ENCODE assay signal across 8 cellular contexts in the genomic region with DNA sequence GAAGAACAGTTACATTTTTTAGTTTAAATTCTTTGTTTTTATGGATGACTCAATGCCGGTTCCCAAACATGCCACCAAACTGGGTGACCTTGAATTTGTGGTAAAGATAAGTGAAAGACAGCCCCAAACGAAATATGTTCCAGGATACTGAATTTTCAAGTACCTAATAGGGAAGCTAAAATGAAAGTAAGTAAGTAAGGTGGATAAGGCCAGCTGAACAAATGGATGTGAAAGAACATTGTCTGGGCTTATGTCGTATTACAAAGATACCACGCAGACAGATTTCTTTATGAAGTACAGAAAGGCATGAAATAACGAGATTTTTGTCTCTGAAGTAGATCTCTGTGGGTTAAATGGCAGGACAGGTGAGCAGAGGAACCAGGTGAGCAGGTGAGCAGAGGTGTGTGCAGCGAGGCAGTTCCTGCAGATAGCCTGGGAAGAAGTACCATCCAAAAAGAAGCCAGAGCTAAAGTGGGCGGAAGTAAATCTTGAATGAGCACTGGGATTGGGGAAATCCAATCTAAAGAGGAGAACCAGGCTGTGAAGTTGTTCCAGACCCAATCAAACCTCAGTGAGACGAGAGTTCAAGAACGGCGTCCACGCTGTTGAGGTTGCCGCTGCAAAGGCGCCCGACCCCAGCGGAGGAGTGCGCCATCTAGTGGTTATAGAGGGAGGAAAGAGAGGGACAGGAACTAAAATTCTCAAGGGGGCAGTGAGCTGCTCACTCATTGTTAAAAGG. TPM values are rescaled to one million over a fixed set of nuclear protein-coding genes. Genes with fewer than 3 reads are reported as not detected.
DNase-seq lines count a peak whose midpoint lies in the region; ATAC-seq, FAIRE-seq and TF ChIP-seq lines count a peak whose summit lies in the region.

No MANE protein-coding gene starts in this region.

- TF ChIP-seq EP300 in neural cell (conservative IDR thresholded peaks at IDR 0.05; ENCODE audit: poor library complexity, severe bottlenecking) (no peak), suprapubic skin (IDR thresholded peaks at IDR 0.05) (no peak)

- H3K4me1 ChIP-seq in OCI-LY3 (ENCODE audit: low read length) (peaks cover 33% of the 10 kb centered on the region), suprapubic skin (peaks cover 6% of the 10 kb centered on the region)

- H3K27me3 ChIP-seq in OCI-LY3 (ENCODE audit: low read depth, low read length) (peaks cover 11% of the 10 kb centered on the region), neural cell (ENCODE audit: insufficient read depth, low read depth, low read length) (no peaks in the 10 kb centered on the region), suprapubic skin (no peaks in the 10 kb centered on the region)

- TF ChIP-seq RAD21 in neural cell (conservative IDR thresholded peaks at IDR 0.05) = peak; percentile 29

- peak; percentile 98 for TF ChIP-seq CTCF in D721Med (IDR thresholded peaks at IDR 0.05; ENCODE audit: insufficient read depth, missing control alignments)
- TF ChIP-seq CTCF in OCI-LY3 (IDR thresholded peaks at IDR 0.05; ENCODE audit: low read depth, low read length) = peak; percentile 97
- TF ChIP-seq CTCF in neural cell (IDR thresholded peaks at IDR 0.05; ENCODE audit: poor library complexity, severe bottlenecking) = peak; percentile 57
- peak; percentile 63 to 91 for TF ChIP-seq CTCF in suprapubic skin (IDR thresholded peaks at IDR 0.05)

- H2AFZ ChIP-seq in OCI-LY3 (ENCODE audit: low read depth, low read length) (peak overlapping the region; percentile 82; the same call in 1 of the 2 replicates), neural cell (ENCODE audit: low read depth, low read length) (no peak overlapping the region)

- H3K36me3 ChIP-seq in OCI-LY3 (replicated peaks; ENCODE audit: low read depth, low read length) = no peaks in the 10 kb centered on the region
- H3K36me3 ChIP-seq in neural cell (ENCODE audit: insufficient read depth, low read length) = no peaks in the 10 kb centered on the region
- no peaks in the 10 kb centered on the region for H3K36me3 ChIP-seq in suprapubic skin

- 20% methylated on average over 16 of the region's 16 CpGs for WGBS in suprapubic skin

- peak; percentile 6 for FAIRE-seq in D721Med (lab: Jason Lieb, UNC)

- H3K9me3 ChIP-seq in OCI-LY3 (ENCODE audit: insufficient read depth, low read length) = no peaks in the 10 kb centered on the region
- no peaks in the 10 kb centered on the region for H3K9me3 ChIP-seq in neural cell (ENCODE audit: low read length)
- no peaks in the 10 kb centered on the region for H3K9me3 ChIP-seq in suprapubic skin

- TF ChIP-seq POLR2A in suprapubic skin (IDR thresholded peaks at IDR 0.05) = no peak

- H4K20me1 ChIP-seq in OCI-LY3 (ENCODE audit: insufficient read depth, low read length) (no peaks in the 10 kb centered on the region), neural cell (ENCODE audit: insufficient read depth) (no peaks in the 10 kb centered on the region)

- H3K9ac ChIP-seq in OCI-LY3 (ENCODE audit: low read length) (no peak overlapping the region), neural cell (ENCODE audit: low read length) (no peak overlapping the region)

- H3F3A ChIP-seq in neural cell (ENCODE audit: insufficient read depth, low read length, poor library complexity, severe bottlenecking) = no peaks in the 10 kb centered on the region

- no peaks in the 10 kb centered on the region for H3K9me2 ChIP-seq in neural cell (ENCODE audit: insufficient read depth, low read length)

- no peak overlapping the region for H3K27ac ChIP-seq in OCI-LY3 (ENCODE audit: low read length)
- no peak overlapping the region for H3K27ac ChIP-seq in neural cell (ENCODE audit: low read length)
- H3K27ac ChIP-seq in suprapubic skin = no peak overlapping the region

- ATAC-seq in GM21360 (IDR thresholded peaks at IDR 0.05; ENCODE audit: unreplicated experiment) (peak; percentile 91), esophagus mucosa (peak; percentile 74)

- peak; percentile 62 for DNase-seq in D721Med (ENCODE audit: insufficient read length, low spot score)
- DNase-seq in HT-29 (ENCODE audit: low spot score) = peak; percentile 76
- DNase-seq in activated T-cell treated with anti-CD3 and anti-CD28 coated beads for 1 hour (ENCODE audit: low read depth) = peak; percentile 59
- peak; percentile 77 to 89 for DNase-seq in suprapubic skin (ENCODE audit: low spot score in 2 of 2)

- H3K4me3 ChIP-seq in OCI-LY3 (ENCODE audit: low read length) (peak overlapping the region; percentile 53), neural cell (ENCODE audit: low read length) (no peak overlapping the region), suprapubic skin (peak overlapping the region; percentile 19)

- H3K4me2 ChIP-seq in OCI-LY3 (ENCODE audit: low read length) (peak overlapping the region; percentile 66), neural cell (ENCODE audit: low read length) (no peak overlapping the region)

- no peaks in the 10 kb centered on the region for H3K79me2 ChIP-seq in OCI-LY3 (ENCODE audit: low read length)
- no peaks in the 10 kb centered on the region for H3K79me2 ChIP-seq in neural cell (replicated peaks; ENCODE audit: insufficient read depth, low read length)

TF ChIP-seq in neural cell, 6 proteins besides CTCF, POLR2A, EP300 and RAD21:
- TF ChIP-seq, protein P1, sequence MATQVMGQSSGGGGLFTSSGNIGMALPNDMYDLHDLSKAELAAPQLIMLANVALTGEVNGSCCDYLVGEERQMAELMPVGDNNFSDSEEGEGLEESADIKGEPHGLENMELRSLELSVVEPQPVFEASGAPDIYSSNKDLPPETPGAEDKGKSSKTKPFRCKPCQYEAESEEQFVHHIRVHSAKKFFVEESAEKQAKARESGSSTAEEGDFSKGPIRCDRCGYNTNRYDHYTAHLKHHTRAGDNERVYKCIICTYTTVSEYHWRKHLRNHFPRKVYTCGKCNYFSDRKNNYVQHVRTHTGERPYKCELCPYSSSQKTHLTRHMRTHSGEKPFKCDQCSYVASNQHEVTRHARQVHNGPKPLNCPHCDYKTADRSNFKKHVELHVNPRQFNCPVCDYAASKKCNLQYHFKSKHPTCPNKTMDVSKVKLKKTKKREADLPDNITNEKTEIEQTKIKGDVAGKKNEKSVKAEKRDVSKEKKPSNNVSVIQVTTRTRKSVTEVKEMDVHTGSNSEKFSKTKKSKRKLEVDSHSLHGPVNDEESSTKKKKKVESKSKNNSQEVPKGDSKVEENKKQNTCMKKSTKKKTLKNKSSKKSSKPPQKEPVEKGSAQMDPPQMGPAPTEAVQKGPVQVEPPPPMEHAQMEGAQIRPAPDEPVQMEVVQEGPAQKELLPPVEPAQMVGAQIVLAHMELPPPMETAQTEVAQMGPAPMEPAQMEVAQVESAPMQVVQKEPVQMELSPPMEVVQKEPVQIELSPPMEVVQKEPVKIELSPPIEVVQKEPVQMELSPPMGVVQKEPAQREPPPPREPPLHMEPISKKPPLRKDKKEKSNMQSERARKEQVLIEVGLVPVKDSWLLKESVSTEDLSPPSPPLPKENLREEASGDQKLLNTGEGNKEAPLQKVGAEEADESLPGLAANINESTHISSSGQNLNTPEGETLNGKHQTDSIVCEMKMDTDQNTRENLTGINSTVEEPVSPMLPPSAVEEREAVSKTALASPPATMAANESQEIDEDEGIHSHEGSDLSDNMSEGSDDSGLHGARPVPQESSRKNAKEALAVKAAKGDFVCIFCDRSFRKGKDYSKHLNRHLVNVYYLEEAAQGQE (IDR thresholded peaks at IDR 0.05; ENCODE audit: borderline replicate concordance) = no peak
- TF ChIP-seq SMC3 (conservative IDR thresholded peaks at IDR 0.05; ENCODE audit: poor library complexity) = peak; percentile 40
- TF ChIP-seq EZH2 (IDR thresholded peaks at IDR 0.05; ENCODE audit: borderline replicate concordance, insufficient read depth, low read length, poor library complexity, severe bottlenecking) = no peak

RNA-seq across cellular contexts. Expression of gene TLR5, which starts 19.6 kb away (rescaled TPM):
- 0.08 and 0.38 TPM in 2 replicates for total RNA-seq in HT-29 (2014; rRNA removed; shearing (Covaris generic))
- total RNA-seq in esophagus mucosa (11.1 TPM), suprapubic skin (10 to 100 TPM in 3 of 4 donors, 1 to 10 TPM in 1; 8.2 to 14.5 (median 12.3) TPM)
- polyA plus RNA-seq in neural cell = not detected in 2 replicates
- polyA minus RNA-seq in neural cell = 0.24 and 1.9 TPM in 2 replicates
